ENCODE assay signal across 1 cellular context in the genomic region with DNA sequence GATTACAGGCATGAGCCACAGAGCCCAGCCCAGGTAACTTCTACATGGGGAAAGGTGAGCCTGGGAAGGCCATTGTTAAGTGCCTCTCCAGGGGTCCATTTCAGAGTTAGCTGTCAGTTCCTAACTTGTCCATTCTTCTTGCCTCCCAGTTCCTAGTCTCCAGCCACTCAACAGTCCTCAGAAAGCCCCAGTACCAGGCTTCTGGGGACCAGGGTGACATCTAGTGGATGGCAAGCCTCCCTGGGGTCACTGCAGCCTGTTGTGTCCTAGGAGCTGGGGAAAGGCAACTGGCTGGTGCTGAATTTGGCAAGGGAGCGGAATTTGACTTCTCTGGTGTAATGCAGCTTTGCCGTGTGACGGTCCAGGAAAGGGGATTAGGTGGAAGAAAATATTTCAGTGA.
TF ChIP-seq lines count a peak whose summit lies in the region.

No MANE protein-coding gene starts in this region.

TF ChIP-seq in GM23338, 12 proteins besides CTCF, POLR2A, EP300 and RAD21 (continued from another document):
- peak; percentile 50; the same call in 1 of the 2 replicates for TF ChIP-seq ZNF462 (CRISPR knock-in tag; IDR thresholded peaks at IDR 0.05)
